In genomic region chr22:29820941-29821789, GRCh38 we compare ENCODE assay signal across 8 cellular contexts. TPM values are rescaled to one million over a fixed set of nuclear protein-coding genes. Genes with fewer than 3 reads are reported as not detected.
A peak's percentile ranks its signal among the peaks of the same experiment; 100 is the strongest.
DNase-seq lines count a peak whose midpoint lies in the region; ATAC-seq and TF ChIP-seq lines count a peak whose summit lies in the region.

No MANE protein-coding gene starts in this region.

- H3K27me3 ChIP-seq in esophagus muscularis mucosa: no peaks in the 10 kb centered on the region

- no peak for TF ChIP-seq POLR2A in esophagus muscularis mucosa (IDR thresholded peaks at IDR 0.05; ENCODE audit: low read depth)

- peaks cover 36 to 98% (median 76%) of the 10 kb centered on the region in 4 donors for H3K36me3 ChIP-seq in esophagus muscularis mucosa

- intact Hi-C loops in Right ventricle myocardium inferior (cut with DNase I) (no loop called here), esophagus muscularis mucosa (cut with DNase I) (no loop called here)

- H3K27ac ChIP-seq in esophagus muscularis mucosa (replicated peaks in 1 of 4): peak overlapping the region in 1 of 4 donors; percentile 22

- H3K4me1 ChIP-seq in esophagus muscularis mucosa: peaks cover 17 to 26% (median 21%) of the 10 kb centered on the region in 4 donors

- ATAC-seq in Right ventricle myocardium inferior: peak; percentile 91

- TF ChIP-seq EP300 in esophagus muscularis mucosa (IDR thresholded peaks at IDR 0.05): no peak

- no peaks in the 10 kb centered on the region for H3K9me3 ChIP-seq in esophagus muscularis mucosa

- no peak for TF ChIP-seq CTCF in HFF-Myc (IDR thresholded peaks at IDR 0.05; ENCODE audit: low read depth, low read length, missing control alignments)
- TF ChIP-seq CTCF in esophagus muscularis mucosa (IDR thresholded peaks at IDR 0.05): no peak

- no peak overlapping the region for H3K4me3 ChIP-seq in HFF-Myc (replicated peaks; ENCODE audit: low read depth, low read length)
- H3K4me3 ChIP-seq in esophagus muscularis mucosa: no peak overlapping the region

- WGBS in esophagus muscularis mucosa: 56% methylated on average over 12 of the region's 12 CpGs

- DNase-seq in GM03348 (ENCODE audit: low spot score) (peak; percentile 54), HFF-Myc (ENCODE audit: extremely low read depth, low read depth) (peak; percentile 48), NCI-H2171 (lab: John Stamatoyannopoulos, UW) (peak; percentile 72), Right ventricle myocardium inferior (ENCODE audit: missing footprints) (peak; percentile 91), cerebellar nuclear complex (lab: John Stamatoyannopoulos, UW) (no peak), esophagus muscularis mucosa (ENCODE audit: extremely low spot score) (no peak)
- peak; percentile 50 to 60 for DNase-seq in activated CD4-positive, alpha-beta T cell treated with anti-CD3 and anti-CD28 coated beads, Interleukin-2, amount 50 U/mL, for 48 hours
- peak; percentile 10 to 25 for DNase-seq in stimulated activated CD4-positive, alpha-beta T cell treated with anti-CD3 and anti-CD28 coated beads, Interleukin-15, amount 100 ng/mL, for 48 hours (ENCODE audit: low read depth in 2 of 2)

RNA-seq across cellular contexts. Expression of gene ASCC2, which starts 16.9 kb away (rescaled TPM):
- total RNA-seq in Right ventricle myocardium inferior (33.8 TPM), esophagus muscularis mucosa (10 to 100 TPM; 20.5 to 32.6 (median 25.1) TPM)

RNA-seq across cellular contexts. Expression of gene UQCR10, which starts 54.0 kb away (rescaled TPM):
- total RNA-seq in Right ventricle myocardium inferior (381 TPM), esophagus muscularis mucosa (10 to 100 TPM; 57.5 to 81.7 (median 59.0) TPM)

RNA-seq across cellular contexts. Expression of gene ZMAT5, which starts 54.4 kb away (rescaled TPM):
- total RNA-seq in Right ventricle myocardium inferior: 21.7 TPM
- total RNA-seq in esophagus muscularis mucosa: 10 to 100 TPM; 13.3 to 33.8 (median 23.1) TPM

Comparison
In these comparisons a context has a peak if more than half of its experiments do, and no peak if none do; other contexts are left out.
1. DNase-seq: peak in GM03348 (single experiment), HFF-Myc (single experiment), NCI-H2171 (single experiment), activated CD4-positive, alpha-beta T cell treated with anti-CD3 and anti-CD28 coated beads, Interleukin-2, amount 50 U/mL, for 48 hours (2 of 2), Right ventricle myocardium inferior (single experiment) and stimulated activated CD4-positive, alpha-beta T cell treated with anti-CD3 and anti-CD28 coated beads, Interleukin-15, amount 100 ng/mL, for 48 hours (2 of 2); none in cerebellar nuclear complex (0 of 2) and esophagus muscularis mucosa (single experiment).